Comparison of ENCODE assay signal across 10 cellular contexts in genomic region chr1:160797861-160798273, GRCh38. TPM values are rescaled to one million over a fixed set of nuclear protein-coding genes. Genes with fewer than 3 reads are reported as not detected.
DNase-seq lines count a peak whose midpoint lies in the region; ATAC-seq and TF ChIP-seq lines count a peak whose summit lies in the region.
"Had no signal": no experiment of that assay in that cellular context is flagged by ENCODE, and none has a peak within 500 bp of the region (broad histone marks: within the 10 kb centered on the region; RNA-seq: fewer than 3 reads in every experiment).

No MANE protein-coding gene starts in this region.

- DNase-seq in SIG-M5 treated with dmso at 0.1 percent for 504 hours (lab: John Stamatoyannopoulos, UW; ENCODE audit: unreplicated experiment) (peak; percentile 39), SIG-M5 (lab: John Stamatoyannopoulos, UW) (no peak), activated T-helper 1 cell treated with Interleukin-2 at 50 U/mL for 16 hours (ENCODE audit: low read depth) (peak; percentile 55), mucosa of descending colon (peak in 1 of 3 donors; percentile 32), transverse colon (peak; percentile 44), GM20000 (ENCODE audit: low spot score) (no peak), NCI-H446 (lab: John Stamatoyannopoulos, UW) (no peak)

- WGBS in transverse colon (ENCODE audit: low coverage in 1 of 2), 2 donors: 31 to 61% methylated on average over 4 of the region's 4 CpGs

- ATAC-seq in mucosa of descending colon (peak; percentile 57), GM21526 (IDR thresholded peaks at IDR 0.05; ENCODE audit: low FRiP score, unreplicated experiment) (no peak)

- no peak for TF ChIP-seq CTCF in mucosa of descending colon (IDR thresholded peaks at IDR 0.05)
- TF ChIP-seq CTCF in transverse colon (IDR thresholded peaks at IDR 0.05): no peak
- no peak for TF ChIP-seq CTCF in GM20000 (IDR thresholded peaks at IDR 0.05; ENCODE audit: extremely low read depth, missing control alignments)

- H3K27me3 ChIP-seq in transverse colon: no peaks in the 10 kb centered on the region

- H3K9me3 ChIP-seq in mucosa of descending colon (no peaks in the 10 kb centered on the region), transverse colon (no peaks in the 10 kb centered on the region)

- peak overlapping the region in 2 of 4 donors; percentile 45 to 70 for H3K27ac ChIP-seq in transverse colon
- H3K27ac ChIP-seq: coronary artery had no signal

- no peak overlapping the region for H3K4me3 ChIP-seq in mucosa of descending colon
- H3K4me3 ChIP-seq in transverse colon: no peak overlapping the region
- H3K4me3 ChIP-seq: coronary artery had no signal

- H3K36me3 ChIP-seq in mucosa of descending colon (ENCODE audit: low read depth) (no peaks in the 10 kb centered on the region), transverse colon (no peaks in the 10 kb centered on the region)

- in situ Hi-C loops in transverse colon (cut with MboI; ENCODE audit: low pct_ligation_motif_present in 1 of 4, low pct_unique_long_range_greater_than_20kb in 1 of 4, low sequenced_read_pairs in 3 of 4): no loop called here

- intact Hi-C loops in mucosa of descending colon (cut with DNase I, micrococcal nuclease): no loop called here
- intact Hi-C loops in transverse colon (cut with DNase I; ENCODE audit: low total_unique reads): no loop called here

- TF ChIP-seq EP300 in transverse colon (IDR thresholded peaks at IDR 0.05; ENCODE audit: low read depth): no peak

- H3K4me1 ChIP-seq in mucosa of descending colon (ENCODE audit: low read depth): no peaks in the 10 kb centered on the region
- H3K4me1 ChIP-seq in transverse colon: no peaks in the 10 kb centered on the region

- peak; percentile 25 for TF ChIP-seq POLR2A in transverse colon (IDR thresholded peaks at IDR 0.05)

RNA-seq across cellular contexts. Expression of gene LY9, which starts 1.9 kb away (rescaled TPM):
- total RNA-seq in mucosa of descending colon: 1 to 10 TPM; 1.3 to 2.5 (median 2.3) TPM
- total RNA-seq in transverse colon: 1 to 10 TPM in 3 of 4 donors, under 1 TPM in 1; 0.40 to 9.4 (median 1.8) TPM
- total RNA-seq: A172 had no signal

RNA-seq across cellular contexts. Expression of gene SLAMF7, which starts 58.8 kb away (rescaled TPM):
- 10 to 100 TPM in 2 of 3 donors, 1 to 10 TPM in 1; 6.4 to 12.7 (median 10.1) TPM for total RNA-seq in mucosa of descending colon
- 10 to 100 TPM in 1 of 4 donors, 1 to 10 TPM in 1, under 1 TPM in 1, not detected in 1; 0.20 to 15.4 (median 2.7) TPM for total RNA-seq in transverse colon

Comparison
In these comparisons a context has a peak if more than half of its experiments do, and no peak if none do; other contexts are left out.
1. DNase-seq: peak in SIG-M5 treated with dmso at 0.1 percent for 504 hours (single experiment), activated T-helper 1 cell treated with Interleukin-2 at 50 U/mL for 16 hours (single experiment) and transverse colon (single experiment); none in SIG-M5 (single experiment), GM20000 (single experiment) and NCI-H446 (0 of 2).